In the genomic region with DNA sequence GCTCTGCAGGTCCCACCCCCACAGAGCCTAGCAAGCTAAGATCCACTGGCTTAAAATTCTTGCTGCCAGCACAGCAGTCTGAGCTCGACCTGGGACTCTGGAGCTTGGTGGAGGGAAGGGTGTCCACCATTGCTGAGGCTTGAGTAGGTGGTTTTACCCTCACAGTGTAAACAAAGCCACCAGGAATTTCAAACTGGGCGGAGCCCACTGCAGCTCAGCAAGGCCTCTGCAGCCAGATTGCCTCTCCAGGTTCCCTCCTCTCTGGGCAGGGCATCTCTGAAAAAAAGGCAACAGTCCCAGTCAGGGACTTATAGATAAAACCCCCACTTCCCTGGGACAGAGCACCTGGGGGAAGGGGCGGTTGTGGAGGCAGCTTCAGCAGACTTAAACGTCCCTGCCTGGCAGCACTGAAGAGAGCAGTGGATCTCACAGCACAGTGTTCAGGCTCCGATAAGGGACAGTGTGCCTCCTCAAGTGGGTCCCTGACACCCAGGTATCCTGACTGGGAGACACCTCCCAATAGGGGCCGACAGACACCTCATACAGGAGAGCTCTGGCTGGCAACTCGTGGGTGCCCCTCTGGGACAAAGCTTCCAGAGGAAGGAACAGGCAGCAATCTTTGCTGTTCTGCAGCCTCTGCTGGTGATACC, we compare ENCODE assay signal across 22 cellular contexts.
"Had no signal": no experiment of that assay in that cellular context is flagged by ENCODE, and none has a peak within 500 bp of the region (broad histone marks: within the 10 kb centered on the region; RNA-seq: fewer than 3 reads in every experiment).

No MANE protein-coding gene starts in this region.

- H3K27me3 ChIP-seq: brain microvascular endothelial cell, stomach, upper lobe of left lung had no signal

- H3K4me1 ChIP-seq: parathyroid adenoma, stomach, upper lobe of left lung had no signal

- H3K9me3 ChIP-seq: stomach, upper lobe of left lung had no signal

- H2AFZ ChIP-seq: parathyroid adenoma had no signal

- FAIRE-seq: frontal cortex had no signal

- H3K4me3 ChIP-seq: coronary artery, smooth muscle cell, stomach, upper lobe of left lung had no signal

- DNase-seq: activated CD4-positive, alpha-beta T cell treated with anti-CD3 and anti-CD28 coated beads, Interleukin-2, amount 10 ng/mL, durations not matched to agents 24 days and 14 days; activated CD8-positive, alpha-beta memory T cell treated with anti-CD3 and anti-CD28 coated beads, Interleukin-2, amount 50 U/mL, for 48 hours; activated CD8-positive, alpha-beta T cell treated with anti-CD3 and anti-CD28 coated beads, Interleukin-2, amount 10 ng/mL, durations not matched to agents 7 days and 5 days; activated effector memory CD4-positive, alpha-beta T cell treated with Interleukin-2 at 50 U/mL for 16 hours; activated naive CD4-positive, alpha-beta T cell treated with anti-CD3 and anti-CD28 coated beads, Interleukin-2, amount 10 ng/mL, durations not matched to agents 7 days and 5 days; activated naive CD8-positive, alpha-beta T cell treated with anti-CD3 and anti-CD28 coated beads, Interleukin-2, amount 50 U/mL, for 24 hours; activated T-cell treated with anti-CD3 and anti-CD28 coated beads, Interleukin-2, amount 50 U/mL, for 48 hours; anterior cingulate cortex; brain microvascular endothelial cell; central memory CD4-positive, alpha-beta T cell; hypothalamus; naive thymus-derived CD8-positive, alpha-beta T cell; stimulated activated CD4-positive, alpha-beta T cell treated with anti-CD3 and anti-CD28 coated beads, Interleukin-4, amount 100 ng/mL, for 1 hour; stomach; T-helper 1 cell; T-helper 9 cell had no signal

- H3K4me2 ChIP-seq: smooth muscle cell had no signal

- H3K36me3 ChIP-seq: brain microvascular endothelial cell, stomach, upper lobe of left lung had no signal

- H3K9ac ChIP-seq: parathyroid adenoma had no signal

- H3K27ac ChIP-seq: brain microvascular endothelial cell, coronary artery, parathyroid adenoma, stomach, upper lobe of left lung had no signal

- ATAC-seq: activated CD8-positive, alpha-beta T cell treated with anti-CD3 and anti-CD28 coated beads, Interleukin-2, amount 10 ng/mL, durations not matched to agents 7 days and 5 days; activated naive CD8-positive, alpha-beta T cell treated with anti-CD3 and anti-CD28 coated beads, Interleukin-2, amount 50 U/mL, for 24 hours; naive thymus-derived CD8-positive, alpha-beta T cell; sciatic nerve had no signal
